ENCODE assay signal across 4 cellular contexts in genomic region chr17:8651013-8651412, GRCh38.
TF ChIP-seq lines count a peak whose summit lies in the region.

No MANE protein-coding gene starts in this region.

TF ChIP-seq in SK-N-SH, 30 proteins besides CTCF, POLR2A, EP300 and RAD21:
- TF ChIP-seq IRF3 (IDR thresholded peaks at IDR 0.05; ENCODE audit: low read depth, low read length) (no peak), TCF12 (IDR thresholded peaks at IDR 0.05) (no peak), RFX5 (IDR thresholded peaks at IDR 0.05; ENCODE audit: low read length) (no peak), GABPA (IDR thresholded peaks at IDR 0.05; ENCODE audit: low read depth) (no peak)

TF ChIP-seq in SK-N-SH treated with all-trans-retinoic acid at 6 μM for 48 hours, 23 proteins besides CTCF, POLR2A, EP300 and RAD21:
- TF ChIP-seq OSR1 (CRISPR knock-in tag; IDR thresholded peaks at IDR 0.05) (no peak), RARB (CRISPR knock-in tag; IDR thresholded peaks at IDR 0.05) (no peak), ZNF8 (CRISPR knock-in tag; IDR thresholded peaks at IDR 0.05) (no peak), BACH2 (CRISPR knock-in tag; IDR thresholded peaks at IDR 0.05; ENCODE audit: borderline replicate concordance) (no peak), ZFP30 (CRISPR knock-in tag; IDR thresholded peaks at IDR 0.05) (no peak), GLIS3 (CRISPR knock-in tag; IDR thresholded peaks at IDR 0.05) (no peak), POU6F1 (CRISPR knock-in tag; IDR thresholded peaks at IDR 0.05; ENCODE audit: borderline replicate concordance, low read depth) (no peak), CSDC2 (CRISPR knock-in tag; IDR thresholded peaks at IDR 0.05) (no peak), ZNF70 (CRISPR knock-in tag; IDR thresholded peaks at IDR 0.05) (no peak), PATZ1 (CRISPR knock-in tag; IDR thresholded peaks at IDR 0.05; ENCODE audit: borderline replicate concordance) (no peak), ZNF565 (CRISPR knock-in tag; conservative IDR thresholded peaks at IDR 0.05; ENCODE audit: low read depth) (no peak), ZFP3 (CRISPR knock-in tag; IDR thresholded peaks at IDR 0.05) (no peak), CSRNP3 (CRISPR knock-in tag; IDR thresholded peaks at IDR 0.05) (no peak), SNAI2 (CRISPR knock-in tag; IDR thresholded peaks at IDR 0.05) (no peak), ARNTL (CRISPR knock-in tag; IDR thresholded peaks at IDR 0.05; ENCODE audit: borderline replicate concordance, low read depth) (no peak)

TF ChIP-seq in HEK293, 187 proteins besides CTCF, POLR2A, EP300 and RAD21:
- TF ChIP-seq ZNF660 (tag by site-specific recombination; IDR thresholded peaks at IDR 0.05) (no peak), ZNF623 (tag by site-specific recombination; IDR thresholded peaks at IDR 0.05) (no peak), ZNF501 (tag by site-specific recombination; IDR thresholded peaks at IDR 0.05) (no peak), ZNF214 (tag by site-specific recombination; IDR thresholded peaks at IDR 0.05; ENCODE audit: borderline replicate concordance) (no peak), ZNF426 (tag by site-specific recombination; IDR thresholded peaks at IDR 0.05) (no peak)

TF ChIP-seq in GM12878, 131 proteins besides CTCF, POLR2A, EP300 and RAD21:
- no peak for TF ChIP-seq RELA (IDR thresholded peaks at IDR 0.05; ENCODE audit: borderline replicate concordance, partially characterized antibody)
- TF ChIP-seq CHD2 (IDR thresholded peaks at IDR 0.05; ENCODE audit: borderline replicate concordance, low read depth, low read length) = no peak
- TF ChIP-seq RFX5 (IDR thresholded peaks at IDR 0.05; ENCODE audit: low read depth, low read length) = no peak
- no peak for TF ChIP-seq IKZF1 (conservative IDR thresholded peaks at IDR 0.05)
- TF ChIP-seq NR2C1 (IDR thresholded peaks at IDR 0.05) = no peak
- no peak for TF ChIP-seq SREBF2 (IDR thresholded peaks at IDR 0.05; ENCODE audit: low read length)
- TF ChIP-seq USF2 (IDR thresholded peaks at IDR 0.05; ENCODE audit: borderline replicate concordance, low read depth, low read length) = no peak
- no peak for TF ChIP-seq SUPT20H (IDR thresholded peaks at IDR 0.05; ENCODE audit: borderline replicate concordance, control insufficient read depth, low read depth, low read length)
- TF ChIP-seq SMAD1 (IDR thresholded peaks at IDR 0.05; ENCODE audit: low read depth, partially characterized antibody) = no peak
- TF ChIP-seq GATAD2B (conservative IDR thresholded peaks at IDR 0.05; ENCODE audit: low read depth) = no peak
